ENCODE assay signal across 12 cellular contexts in genomic region chr7:117666019-117666418, GRCh38.
A peak's percentile ranks its signal among the peaks of the same experiment; 100 is the strongest.
DNase-seq lines count a peak whose midpoint lies in the region; ATAC-seq, FAIRE-seq and TF ChIP-seq lines count a peak whose summit lies in the region.
"Had no signal": no experiment of that assay in that cellular context is flagged by ENCODE, and none has a peak within 500 bp of the region (broad histone marks: within the 10 kb centered on the region; RNA-seq: fewer than 3 reads in every experiment).

No MANE protein-coding gene starts in this region.

- no peak overlapping the region for H3K9ac ChIP-seq in fibroblast of lung (ENCODE audit: insufficient read depth, low read length)
- H3K9ac ChIP-seq in SK-N-SH, result no peak overlapping the region

- no peak for TF ChIP-seq EP300 in SK-N-SH (IDR thresholded peaks at IDR 0.05; ENCODE audit: borderline replicate concordance in 1 of 2, low read depth in 1 of 2, low read length in 1 of 2)

- TF ChIP-seq CTCF in fibroblast of lung (conservative IDR thresholded peaks at IDR 0.05 in 1 of 2, IDR thresholded peaks at IDR 0.05 in 1 of 2; ENCODE audit: low read depth in 1 of 2, low read length in 2 of 2) (no peak), SK-N-SH (IDR thresholded peaks at IDR 0.05) (no peak), testis (IDR thresholded peaks at IDR 0.05) (no peak)

- H3K27me3 ChIP-seq in fibroblast of lung (ENCODE audit: control insufficient read depth, insufficient read depth, low read length) (no peaks in the 10 kb centered on the region), SK-N-SH (ENCODE audit: insufficient read depth) (0 out of 2 replicates have a peak, but pooled peaks cover 7% of the 10 kb centered on the region), testis (no peaks in the 10 kb centered on the region), small intestine (ENCODE audit: control insufficient read depth in 2 of 2, insufficient read depth in 2 of 2, low read length in 2 of 2) (no peaks in the 10 kb centered on the region)

- POLR2A ChIA-PET in SK-N-SH (lab: Yijun Ruan, JAX), result no interaction called here

- H3K9me3 ChIP-seq in fibroblast of lung (ENCODE audit: control insufficient read depth, insufficient read depth, low read depth, low read length) (no peaks in the 10 kb centered on the region), SK-N-SH (no peaks in the 10 kb centered on the region), testis (no peaks in the 10 kb centered on the region), small intestine (ENCODE audit: control insufficient read depth, low read depth) (no peaks in the 10 kb centered on the region)

- H4K20me1 ChIP-seq in fibroblast of lung (ENCODE audit: control insufficient read depth, extremely low read depth, insufficient read depth, low read length) (no peaks in the 10 kb centered on the region), SK-N-SH (ENCODE audit: insufficient read depth) (no peaks in the 10 kb centered on the region)

- H3K4me1 ChIP-seq in fibroblast of lung (ENCODE audit: control insufficient read depth, extremely low read depth, insufficient read depth, low read length) (peaks cover 9% of the 10 kb centered on the region), SK-N-SH (ENCODE audit: control insufficient read depth in 1 of 2, insufficient read depth in 2 of 2, low read depth in 1 of 2, low read length in 1 of 2) (no peaks in the 10 kb centered on the region), testis (no peaks in the 10 kb centered on the region), small intestine (ENCODE audit: control insufficient read depth in 2 of 2, insufficient read depth in 1 of 2, low read depth in 1 of 2, low read length in 1 of 2) (no peaks in the 10 kb centered on the region)

- H2AFZ ChIP-seq in fibroblast of lung (ENCODE audit: low read length), result no peak overlapping the region
- no peak overlapping the region for H2AFZ ChIP-seq in SK-N-SH (ENCODE audit: low read depth)

- intact Hi-C loops in sciatic nerve (cut with DNase I), result no loop called here
- intact Hi-C loops in testis (cut with DNase I; ENCODE audit: low total_unique reads), result no loop called here

- 0% methylated on average over 1 of the region's 1 CpG for WGBS in SK-N-SH (ENCODE audit: low lambda C conversion rate)
- 67 to 93% methylated on average over 1 of the region's 1 CpG for WGBS in testis, 2 donors
- 45 to 83% (median 74%) methylated on average over 1 of the region's 1 CpG for WGBS in small intestine, 3 donors

- no peak for TF ChIP-seq POLR2A in testis (IDR thresholded peaks at IDR 0.05)

- H3K4me2 ChIP-seq in fibroblast of lung (ENCODE audit: extremely low read depth, insufficient read depth, low read length) (no peak overlapping the region), SK-N-SH (no peak overlapping the region)

- H3K9me2 ChIP-seq in SK-N-SH, result 0 out of 2 replicates have a peak, but pooled peaks cover 3% of the 10 kb centered on the region

- no peak for FAIRE-seq in small intestine (lab: Jason Lieb, UNC)

- CTCF ChIA-PET in SK-N-SH (lab: Yijun Ruan, JAX), result no interaction called here

- no peak overlapping the region for H3K4me3 ChIP-seq in fibroblast of lung (replicated peaks in 1 of 4; ENCODE audit: control extremely low read depth in 1 of 4, insufficient read depth in 1 of 4, low read depth in 3 of 4, low read length in 4 of 4)
- H3K4me3 ChIP-seq in SK-N-SH (ENCODE audit: low read depth in 2 of 2, low read length in 1 of 2), result no peak overlapping the region
- no peak overlapping the region for H3K4me3 ChIP-seq in testis
- H3K4me3 ChIP-seq in small intestine (ENCODE audit: low read depth in 1 of 2, low read length in 2 of 2), result no peak overlapping the region

- TF ChIP-seq RAD21 in SK-N-SH (IDR thresholded peaks at IDR 0.05; ENCODE audit: low read length), result no peak

- H3K79me2 ChIP-seq in fibroblast of lung (ENCODE audit: control insufficient read depth, insufficient read depth, low read length) (no peaks in the 10 kb centered on the region), SK-N-SH (ENCODE audit: insufficient read depth) (no peaks in the 10 kb centered on the region)

- H3K27ac ChIP-seq in fibroblast of lung (ENCODE audit: insufficient read depth, low read length) (no peak overlapping the region), SK-N-SH (ENCODE audit: low read depth in 2 of 2, low read length in 1 of 2) (no peak overlapping the region), testis (no peak overlapping the region), small intestine (ENCODE audit: low read depth in 1 of 2, low read length in 1 of 2) (no peak overlapping the region)

- peak; percentile 74 for DNase-seq in Daoy (ENCODE audit: low read depth)
- DNase-seq in RPMI7951 (ENCODE audit: low read depth), result peak; percentile 7
- DNase-seq in fibroblast of lung (ENCODE audit: low read depth in 2 of 2), result peak; percentile 59 to 77
- DNase-seq in non-pigmented ciliary epithelial cell (ENCODE audit: low read depth), result peak; percentile 74
- no peak for DNase-seq in SK-N-SH
- DNase-seq in sciatic nerve (ENCODE audit: low spot score), result no peak
- no peak for DNase-seq in testis
- no peak for DNase-seq in small intestine
- DNase-seq: effector memory CD8-positive, alpha-beta T cell; KG1; right cardiac atrium had no signal

- H3F3A ChIP-seq in SK-N-SH (replicated peaks; ENCODE audit: insufficient read depth), result no peaks in the 10 kb centered on the region

- H3K36me3 ChIP-seq in fibroblast of lung (ENCODE audit: control insufficient read depth, insufficient read depth, low read length) (no peaks in the 10 kb centered on the region), SK-N-SH (replicated peaks in 1 of 2; ENCODE audit: control insufficient read depth in 1 of 2, insufficient read depth in 2 of 2, low read length in 1 of 2) (no peaks in the 10 kb centered on the region), testis (ENCODE audit: low read depth, missing control alignments) (no peaks in the 10 kb centered on the region), small intestine (ENCODE audit: control insufficient read depth in 2 of 2, insufficient read depth in 2 of 2, low read length in 2 of 2) (peaks cover 0 to 7% of the 10 kb centered on the region in 2 donors)

- no peak for ATAC-seq in sciatic nerve
- ATAC-seq: activated CD4-positive, CD25-positive, alpha-beta regulatory T cell treated with anti-CD3 and anti-CD28 coated beads, Interleukin-2, amount 50 U/mL, for 24 hours; effector memory CD8-positive, alpha-beta T cell; right cardiac atrium had no signal

TF ChIP-seq in SK-N-SH, 30 proteins besides CTCF, POLR2A, EP300 and RAD21:
- TF ChIP-seq NFIC (IDR thresholded peaks at IDR 0.05; ENCODE audit: borderline replicate concordance), result no peak
- TF ChIP-seq NRF1 (IDR thresholded peaks at IDR 0.05; ENCODE audit: low read depth, low read length), result no peak
- no peak for TF ChIP-seq EZH2phosphoT487 (IDR thresholded peaks at IDR 0.05; ENCODE audit: borderline replicate concordance, low read depth)
- no peak for TF ChIP-seq GABPA (IDR thresholded peaks at IDR 0.05; ENCODE audit: low read depth)
- TF ChIP-seq ZBTB33 (IDR thresholded peaks at IDR 0.05; ENCODE audit: borderline replicate concordance, low read depth), result no peak
- TF ChIP-seq FOXM1 (IDR thresholded peaks at IDR 0.05; ENCODE audit: low read depth), result no peak
- TF ChIP-seq USF1 (IDR thresholded peaks at IDR 0.05; ENCODE audit: borderline replicate concordance, low read depth), result no peak
- TF ChIP-seq MEF2A (IDR thresholded peaks at IDR 0.05; ENCODE audit: borderline replicate concordance, low read depth), result no peak
- TF ChIP-seq PBX3 (IDR thresholded peaks at IDR 0.05), result no peak
- no peak for TF ChIP-seq JUND (IDR thresholded peaks at IDR 0.05)
- no peak for TF ChIP-seq MAX (IDR thresholded peaks at IDR 0.05; ENCODE audit: low read depth)
- no peak for TF ChIP-seq SIN3A (IDR thresholded peaks at IDR 0.05; ENCODE audit: borderline replicate concordance, low read depth, low read length)

Comparison
In these comparisons a context has a peak if more than half of its experiments do, and no peak if none do; other contexts are left out.
1. DNase-seq: peak in Daoy (single experiment), RPMI7951 (single experiment), fibroblast of lung (2 of 2) and non-pigmented ciliary epithelial cell (single experiment); none in SK-N-SH (single experiment), sciatic nerve (single experiment), testis (single experiment) and small intestine (single experiment).